11 cellular contexts compared by ENCODE assay signal in genomic region chr1:221845650-221846371, GRCh38.
DNase-seq lines count a peak whose midpoint lies in the region; ATAC-seq and TF ChIP-seq lines count a peak whose summit lies in the region.
"Had no signal": no experiment of that assay in that cellular context is flagged by ENCODE, and none has a peak within 500 bp of the region (broad histone marks: within the 10 kb centered on the region; RNA-seq: fewer than 3 reads in every experiment).

No MANE protein-coding gene starts in this region.

- ATAC-seq in HG03139 (IDR thresholded peaks at IDR 0.05; ENCODE audit: unreplicated experiment) = no peak
- ATAC-seq in GM18502 (IDR thresholded peaks at IDR 0.05; ENCODE audit: poor library complexity, unreplicated experiment) = no peak
- ATAC-seq: activated T-helper 17 cell treated with anti-CD3 and anti-CD28 coated beads, Interleukin-2, amount 50 U/mL, for 72 hours; natural killer cell had no signal

- TF ChIP-seq RAD21 in liver (IDR thresholded peaks at IDR 0.05) = peak in 1 of 2 donors; percentile 49

- peak; percentile 81 for DNase-seq in NCI-H1092 treated with DMSO at 0.1 percent for 48 hours (lab: John Stamatoyannopoulos, UW)
- peak; percentile 72 for DNase-seq in astrocyte of the cerebellum (ENCODE audit: low read depth)
- no peak for DNase-seq in activated CD4-positive, CD25-positive, alpha-beta regulatory T cell treated with anti-CD3 and anti-CD28 coated beads, Interleukin-2, amount 50 U/mL, for 72 hours
- no peak for DNase-seq in caudate nucleus (lab: John Stamatoyannopoulos, UW)
- DNase-seq: erythroblast, natural killer cell had no signal

- H3K4me1 ChIP-seq in liver (ENCODE audit: control insufficient read depth in 4 of 4, insufficient read depth in 4 of 4, low read length in 3 of 4) = peaks cover 0 to 5% (median 2%) of the 10 kb centered on the region in 4 donors

- in situ Hi-C loops in astrocyte of the cerebellum (cut with HindIII; ENCODE audit: low sequenced_read_pairs) = no loop called here

- 87% methylated on average over 9 of the region's 9 CpGs for WGBS in liver

- H3K4me3 ChIP-seq in astrocyte of the cerebellum (ENCODE audit: low read depth, low read length) (no peak overlapping the region), liver (ENCODE audit: low read depth in 1 of 3, low read length in 3 of 3) (no peak overlapping the region)

- H3K27me3 ChIP-seq in liver (ENCODE audit: control insufficient read depth in 4 of 4, insufficient read depth in 4 of 4, low read length in 3 of 4) = no peaks in the 10 kb centered on the region

- no peaks in the 10 kb centered on the region for H3K9me3 ChIP-seq in liver (ENCODE audit: control insufficient read depth in 4 of 4, low read length in 3 of 4)

- H3K27ac ChIP-seq in C4-2B (peak overlapping the region; percentile 42), liver (ENCODE audit: low read depth in 1 of 2, low read length in 2 of 2) (no peak overlapping the region), caudate nucleus (ENCODE audit: low read depth, low read length) (no peak overlapping the region)

- TF ChIP-seq CTCF in C4-2B (conservative IDR thresholded peaks at IDR 0.05) (no peak; the same call in 1 of the 2 replicates), astrocyte of the cerebellum (IDR thresholded peaks at IDR 0.05; ENCODE audit: low read depth, low read length, missing control alignments) (peak; percentile 13), liver (IDR thresholded peaks at IDR 0.05; ENCODE audit: low read depth, low read length, missing input control) (no peak)

- no peak overlapping the region for H3K9ac ChIP-seq in liver (ENCODE audit: low read depth in 1 of 2, low read length in 2 of 2)

- no peaks in the 10 kb centered on the region for H3K36me3 ChIP-seq in liver (ENCODE audit: control insufficient read depth in 4 of 4, insufficient read depth in 3 of 4, low read depth in 1 of 4, low read length in 3 of 4)

TF ChIP-seq in liver, 16 proteins besides CTCF, POLR2A, EP300 and RAD21:
- TF ChIP-seq, protein P1, sequence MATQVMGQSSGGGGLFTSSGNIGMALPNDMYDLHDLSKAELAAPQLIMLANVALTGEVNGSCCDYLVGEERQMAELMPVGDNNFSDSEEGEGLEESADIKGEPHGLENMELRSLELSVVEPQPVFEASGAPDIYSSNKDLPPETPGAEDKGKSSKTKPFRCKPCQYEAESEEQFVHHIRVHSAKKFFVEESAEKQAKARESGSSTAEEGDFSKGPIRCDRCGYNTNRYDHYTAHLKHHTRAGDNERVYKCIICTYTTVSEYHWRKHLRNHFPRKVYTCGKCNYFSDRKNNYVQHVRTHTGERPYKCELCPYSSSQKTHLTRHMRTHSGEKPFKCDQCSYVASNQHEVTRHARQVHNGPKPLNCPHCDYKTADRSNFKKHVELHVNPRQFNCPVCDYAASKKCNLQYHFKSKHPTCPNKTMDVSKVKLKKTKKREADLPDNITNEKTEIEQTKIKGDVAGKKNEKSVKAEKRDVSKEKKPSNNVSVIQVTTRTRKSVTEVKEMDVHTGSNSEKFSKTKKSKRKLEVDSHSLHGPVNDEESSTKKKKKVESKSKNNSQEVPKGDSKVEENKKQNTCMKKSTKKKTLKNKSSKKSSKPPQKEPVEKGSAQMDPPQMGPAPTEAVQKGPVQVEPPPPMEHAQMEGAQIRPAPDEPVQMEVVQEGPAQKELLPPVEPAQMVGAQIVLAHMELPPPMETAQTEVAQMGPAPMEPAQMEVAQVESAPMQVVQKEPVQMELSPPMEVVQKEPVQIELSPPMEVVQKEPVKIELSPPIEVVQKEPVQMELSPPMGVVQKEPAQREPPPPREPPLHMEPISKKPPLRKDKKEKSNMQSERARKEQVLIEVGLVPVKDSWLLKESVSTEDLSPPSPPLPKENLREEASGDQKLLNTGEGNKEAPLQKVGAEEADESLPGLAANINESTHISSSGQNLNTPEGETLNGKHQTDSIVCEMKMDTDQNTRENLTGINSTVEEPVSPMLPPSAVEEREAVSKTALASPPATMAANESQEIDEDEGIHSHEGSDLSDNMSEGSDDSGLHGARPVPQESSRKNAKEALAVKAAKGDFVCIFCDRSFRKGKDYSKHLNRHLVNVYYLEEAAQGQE (IDR thresholded peaks at IDR 0.05) = no peak
- TF ChIP-seq FOXA2 (IDR thresholded peaks at IDR 0.05) (no peak), YY1 (IDR thresholded peaks at IDR 0.05) (no peak), RXRA (IDR thresholded peaks at IDR 0.05) (peak in 1 of 2 donors; percentile 27), TAF1 (conservative IDR thresholded peaks at IDR 0.05) (no peak), JUND (IDR thresholded peaks at IDR 0.05) (peak in 1 of 2 donors; percentile 50), FOXA1 (IDR thresholded peaks at IDR 0.05) (no peak), HNF4G (IDR thresholded peaks at IDR 0.05) (no peak), NR2F2 (IDR thresholded peaks at IDR 0.05) (no peak), SP1 (IDR thresholded peaks at IDR 0.05) (peak; percentile 25), GABPA (IDR thresholded peaks at IDR 0.05 in 1 of 2, conservative IDR thresholded peaks at IDR 0.05 in 1 of 2) (no peak)

Comparison
In these comparisons a context has a peak if more than half of its experiments do, and no peak if none do; other contexts are left out.
1. DNase-seq: peak in NCI-H1092 treated with DMSO at 0.1 percent for 48 hours (single experiment) and astrocyte of the cerebellum (single experiment); none in activated CD4-positive, CD25-positive, alpha-beta regulatory T cell treated with anti-CD3 and anti-CD28 coated beads, Interleukin-2, amount 50 U/mL, for 72 hours (single experiment) and caudate nucleus (0 of 61).